Comparison of ENCODE assay signal across 2 cellular contexts in the genomic region with DNA sequence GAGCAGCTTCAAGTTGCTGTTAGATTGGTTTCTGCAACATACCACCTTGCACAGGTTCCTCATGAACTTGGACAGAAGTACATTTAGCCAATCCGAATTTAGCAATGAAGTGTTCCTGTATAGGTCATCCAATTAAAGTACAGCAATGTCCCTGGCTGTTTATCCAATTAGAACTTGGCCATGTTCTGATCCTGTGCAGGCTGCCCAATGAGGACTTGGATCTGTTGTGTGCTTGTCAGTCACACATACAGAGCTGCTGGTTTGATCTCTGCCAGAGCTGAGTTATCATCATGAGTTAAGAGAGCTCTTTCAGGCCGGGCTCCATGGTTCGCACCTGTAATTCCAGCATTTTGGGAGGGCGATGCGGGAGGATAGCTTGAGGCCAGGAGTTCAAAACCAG.
TF ChIP-seq lines count a peak whose summit lies in the region.

No MANE protein-coding gene starts in this region.

TF ChIP-seq in HCT116, 20 proteins besides CTCF, POLR2A, EP300 and RAD21:
- TF ChIP-seq JUND (IDR thresholded peaks at IDR 0.05): no peak

TF ChIP-seq in H1, 55 proteins besides CTCF, POLR2A, EP300 and RAD21:
- TF ChIP-seq CTBP2 (IDR thresholded peaks at IDR 0.05; ENCODE audit: borderline replicate concordance, insufficient read depth, insufficient read length, low read length) (no peak), BACH1 (IDR thresholded peaks at IDR 0.05; ENCODE audit: low read length) (no peak)
